ENCODE assay signal across 9 cellular contexts in genomic region chr9:109499631-109500120, GRCh38. TPM values are rescaled to one million over a fixed set of nuclear protein-coding genes. Genes with fewer than 3 reads are reported as not detected.
DNase-seq lines count a peak whose midpoint lies in the region; TF ChIP-seq lines count a peak whose summit lies in the region.
"Had no signal": no experiment of that assay in that cellular context is flagged by ENCODE, and none has a peak within 500 bp of the region (broad histone marks: within the 10 kb centered on the region; RNA-seq: fewer than 3 reads in every experiment).

No MANE protein-coding gene starts in this region.

- H3K27me3 ChIP-seq in endodermal cell (ENCODE audit: control insufficient read depth, insufficient read depth, low read length, poor library complexity, severe bottlenecking) = peaks cover 84% of the 10 kb centered on the region

- CTCF ChIA-PET in RWPE1 (lab: Yijun Ruan, JAX) = no interaction called here

- H3K36me3 ChIP-seq in endodermal cell (ENCODE audit: control insufficient read depth, insufficient read depth, low read length) = no peaks in the 10 kb centered on the region
- no peaks in the 10 kb centered on the region for H3K36me3 ChIP-seq in mesodermal cell (ENCODE audit: control insufficient read depth, insufficient read depth, low read length)

- no peaks in the 10 kb centered on the region for H3K9me3 ChIP-seq in endodermal cell (ENCODE audit: control insufficient read depth, low read length)
- no peaks in the 10 kb centered on the region for H3K9me3 ChIP-seq in mesodermal cell (ENCODE audit: control insufficient read depth, low read length)

- peak overlapping the region; percentile 64 for H3K4me3 Mint-ChIP-seq in endodermal cell

- H3K4me3 ChIP-seq in endodermal cell (ENCODE audit: low read length) = peak overlapping the region; percentile 71
- H3K4me3 ChIP-seq in mesodermal cell (ENCODE audit: extremely low read depth, insufficient read depth, low read length, poor library complexity, severe bottlenecking) = peak overlapping the region; percentile 28

- no peaks in the 10 kb centered on the region for H3K4me1 ChIP-seq in endodermal cell (ENCODE audit: control insufficient read depth, insufficient read depth, low read length)
- no peaks in the 10 kb centered on the region for H3K4me1 ChIP-seq in mesodermal cell (ENCODE audit: control insufficient read depth, insufficient read depth, low read length, poor library complexity, severe bottlenecking)

- H3K27me3 Mint-ChIP-seq in endodermal cell (ENCODE audit: insufficient read depth) = peaks cover 84% of the 10 kb centered on the region

- POLR2A ChIA-PET in RWPE1 (lab: Yijun Ruan, JAX; ENCODE audit: low non-redundant PET) = no interaction called here

- TF ChIP-seq CTCF in endodermal cell (conservative IDR thresholded peaks at IDR 0.05) (no peak), RWPE1 (conservative IDR thresholded peaks at IDR 0.05; ENCODE audit: low read depth) (no peak)

- peaks cover 12% of the 10 kb centered on the region for H3K4me1 Mint-ChIP-seq in endodermal cell

- no peak overlapping the region for H3K9ac ChIP-seq in endodermal cell (ENCODE audit: extremely low read depth, low read length, poor library complexity, severe bottlenecking)

- no peaks in the 10 kb centered on the region for H3K36me3 Mint-ChIP-seq in endodermal cell (ENCODE audit: low read depth)

- DNase-seq in ACHN (peak; percentile 68), NCI-H2029 (lab: John Stamatoyannopoulos, UW) (peak; percentile 19), endodermal cell (peak; percentile 77), medulla oblongata (ENCODE audit: extremely low spot score) (no peak), RWPE1 (ENCODE audit: low spot score) (no peak), CD1c-positive myeloid dendritic cell (ENCODE audit: extremely low spot score) (no peak), activated gamma-delta T cell (lab: John Stamatoyannopoulos, UW) (no peak)
- DNase-seq: naive B cell had no signal

- H3K27ac ChIP-seq in endodermal cell (ENCODE audit: low read depth, low read length) = no peak overlapping the region
- H3K27ac ChIP-seq in mesodermal cell (ENCODE audit: low read depth, low read length, severe bottlenecking) = no peak overlapping the region
- no peak overlapping the region for H3K27ac ChIP-seq in RWPE1

- H3K9me3 Mint-ChIP-seq in endodermal cell = no peaks in the 10 kb centered on the region

- 2 to 3% methylated on average over 12 to 48 of the region's 48 CpGs for WGBS in endodermal cell (ENCODE audit: insufficient coverage in 1 of 2, insufficient read length in 1 of 2), 2 experiments
- WGBS in mesodermal cell (ENCODE audit: insufficient coverage in 2 of 2), 2 experiments = 1 to 3% methylated on average over 20 to 43 of the region's 48 CpGs

- in situ Hi-C loops in ACHN (cut with HindIII; ENCODE audit: low pct_ligation_motif_present, low pct_unique_long_range_greater_than_20kb, low sequenced_read_pairs) = no loop called here

- no peak overlapping the region for H3K27ac Mint-ChIP-seq in endodermal cell

RNA-seq across cellular contexts. Expression of gene PTPN3, which starts 1.6 kb away (rescaled TPM):
- 1 to 10 TPM; 2.7 to 4.6 TPM for total RNA-seq in endodermal cell
- polyA plus RNA-seq in endodermal cell (2013, experiment 1 of 2) = 1.1 TPM
- 1.1 TPM for polyA plus RNA-seq in endodermal cell (2013, experiment 2 of 2)
- polyA plus RNA-seq in mesodermal cell (2013, experiment 1 of 2) = 1.2 TPM
- polyA plus RNA-seq in mesodermal cell (2013, experiment 2 of 2) = 2.3 TPM

Comparison
In these comparisons a context has a peak if more than half of its experiments do, and no peak if none do; other contexts are left out.
1. DNase-seq: peak in ACHN (single experiment), NCI-H2029 (single experiment) and endodermal cell (single experiment); none in medulla oblongata (single experiment), RWPE1 (single experiment), CD1c-positive myeloid dendritic cell (single experiment) and activated gamma-delta T cell (single experiment).